In the genomic region with DNA sequence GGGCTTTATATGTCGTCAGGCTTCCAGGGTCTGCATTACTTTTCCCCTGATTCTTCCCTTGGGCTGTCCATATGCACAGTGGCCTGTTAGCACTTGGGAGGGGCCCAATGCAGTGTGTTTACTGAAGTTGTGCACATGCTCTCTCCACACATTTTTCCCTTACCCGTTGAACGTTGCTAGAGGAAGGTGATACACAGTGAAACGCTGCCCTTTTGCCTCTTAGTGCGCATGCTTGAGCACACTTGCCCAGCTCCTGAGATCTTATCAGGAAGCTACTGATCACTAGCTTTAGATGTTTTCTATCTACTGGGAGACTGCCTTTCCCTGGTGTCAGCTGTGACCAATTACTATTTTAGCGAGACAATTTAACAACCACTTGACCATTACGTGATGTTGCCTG, we compare ENCODE assay signal across 2 cellular contexts.
TF ChIP-seq lines count a peak whose summit lies in the region.

No MANE protein-coding gene starts in this region.

TF ChIP-seq in GM23338, 12 proteins besides CTCF, POLR2A, EP300 and RAD21 (continues in another document):
- TF ChIP-seq CREB1 (CRISPR knock-in tag; IDR thresholded peaks at IDR 0.05; ENCODE audit: low read depth) (no peak), JUNB (IDR thresholded peaks at IDR 0.05; ENCODE audit: unreplicated experiment) (no peak), STAT1 (IDR thresholded peaks at IDR 0.05; ENCODE audit: unreplicated experiment) (no peak), EZH2phosphoT487 (IDR thresholded peaks at IDR 0.05; ENCODE audit: unreplicated experiment) (no peak), POLR2AphosphoS5 (IDR thresholded peaks at IDR 0.05; ENCODE audit: low read depth) (no peak), ZNF331 (CRISPR knock-in tag; IDR thresholded peaks at IDR 0.05; ENCODE audit: low read depth) (no peak), ZNF114 (CRISPR knock-in tag; IDR thresholded peaks at IDR 0.05) (no peak), ETS1 (IDR thresholded peaks at IDR 0.05) (no peak)
- TF ChIP-seq, protein P1, sequence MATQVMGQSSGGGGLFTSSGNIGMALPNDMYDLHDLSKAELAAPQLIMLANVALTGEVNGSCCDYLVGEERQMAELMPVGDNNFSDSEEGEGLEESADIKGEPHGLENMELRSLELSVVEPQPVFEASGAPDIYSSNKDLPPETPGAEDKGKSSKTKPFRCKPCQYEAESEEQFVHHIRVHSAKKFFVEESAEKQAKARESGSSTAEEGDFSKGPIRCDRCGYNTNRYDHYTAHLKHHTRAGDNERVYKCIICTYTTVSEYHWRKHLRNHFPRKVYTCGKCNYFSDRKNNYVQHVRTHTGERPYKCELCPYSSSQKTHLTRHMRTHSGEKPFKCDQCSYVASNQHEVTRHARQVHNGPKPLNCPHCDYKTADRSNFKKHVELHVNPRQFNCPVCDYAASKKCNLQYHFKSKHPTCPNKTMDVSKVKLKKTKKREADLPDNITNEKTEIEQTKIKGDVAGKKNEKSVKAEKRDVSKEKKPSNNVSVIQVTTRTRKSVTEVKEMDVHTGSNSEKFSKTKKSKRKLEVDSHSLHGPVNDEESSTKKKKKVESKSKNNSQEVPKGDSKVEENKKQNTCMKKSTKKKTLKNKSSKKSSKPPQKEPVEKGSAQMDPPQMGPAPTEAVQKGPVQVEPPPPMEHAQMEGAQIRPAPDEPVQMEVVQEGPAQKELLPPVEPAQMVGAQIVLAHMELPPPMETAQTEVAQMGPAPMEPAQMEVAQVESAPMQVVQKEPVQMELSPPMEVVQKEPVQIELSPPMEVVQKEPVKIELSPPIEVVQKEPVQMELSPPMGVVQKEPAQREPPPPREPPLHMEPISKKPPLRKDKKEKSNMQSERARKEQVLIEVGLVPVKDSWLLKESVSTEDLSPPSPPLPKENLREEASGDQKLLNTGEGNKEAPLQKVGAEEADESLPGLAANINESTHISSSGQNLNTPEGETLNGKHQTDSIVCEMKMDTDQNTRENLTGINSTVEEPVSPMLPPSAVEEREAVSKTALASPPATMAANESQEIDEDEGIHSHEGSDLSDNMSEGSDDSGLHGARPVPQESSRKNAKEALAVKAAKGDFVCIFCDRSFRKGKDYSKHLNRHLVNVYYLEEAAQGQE (IDR thresholded peaks at IDR 0.05; ENCODE audit: unreplicated experiment), result no peak
- TF ChIP-seq, protein P2, sequence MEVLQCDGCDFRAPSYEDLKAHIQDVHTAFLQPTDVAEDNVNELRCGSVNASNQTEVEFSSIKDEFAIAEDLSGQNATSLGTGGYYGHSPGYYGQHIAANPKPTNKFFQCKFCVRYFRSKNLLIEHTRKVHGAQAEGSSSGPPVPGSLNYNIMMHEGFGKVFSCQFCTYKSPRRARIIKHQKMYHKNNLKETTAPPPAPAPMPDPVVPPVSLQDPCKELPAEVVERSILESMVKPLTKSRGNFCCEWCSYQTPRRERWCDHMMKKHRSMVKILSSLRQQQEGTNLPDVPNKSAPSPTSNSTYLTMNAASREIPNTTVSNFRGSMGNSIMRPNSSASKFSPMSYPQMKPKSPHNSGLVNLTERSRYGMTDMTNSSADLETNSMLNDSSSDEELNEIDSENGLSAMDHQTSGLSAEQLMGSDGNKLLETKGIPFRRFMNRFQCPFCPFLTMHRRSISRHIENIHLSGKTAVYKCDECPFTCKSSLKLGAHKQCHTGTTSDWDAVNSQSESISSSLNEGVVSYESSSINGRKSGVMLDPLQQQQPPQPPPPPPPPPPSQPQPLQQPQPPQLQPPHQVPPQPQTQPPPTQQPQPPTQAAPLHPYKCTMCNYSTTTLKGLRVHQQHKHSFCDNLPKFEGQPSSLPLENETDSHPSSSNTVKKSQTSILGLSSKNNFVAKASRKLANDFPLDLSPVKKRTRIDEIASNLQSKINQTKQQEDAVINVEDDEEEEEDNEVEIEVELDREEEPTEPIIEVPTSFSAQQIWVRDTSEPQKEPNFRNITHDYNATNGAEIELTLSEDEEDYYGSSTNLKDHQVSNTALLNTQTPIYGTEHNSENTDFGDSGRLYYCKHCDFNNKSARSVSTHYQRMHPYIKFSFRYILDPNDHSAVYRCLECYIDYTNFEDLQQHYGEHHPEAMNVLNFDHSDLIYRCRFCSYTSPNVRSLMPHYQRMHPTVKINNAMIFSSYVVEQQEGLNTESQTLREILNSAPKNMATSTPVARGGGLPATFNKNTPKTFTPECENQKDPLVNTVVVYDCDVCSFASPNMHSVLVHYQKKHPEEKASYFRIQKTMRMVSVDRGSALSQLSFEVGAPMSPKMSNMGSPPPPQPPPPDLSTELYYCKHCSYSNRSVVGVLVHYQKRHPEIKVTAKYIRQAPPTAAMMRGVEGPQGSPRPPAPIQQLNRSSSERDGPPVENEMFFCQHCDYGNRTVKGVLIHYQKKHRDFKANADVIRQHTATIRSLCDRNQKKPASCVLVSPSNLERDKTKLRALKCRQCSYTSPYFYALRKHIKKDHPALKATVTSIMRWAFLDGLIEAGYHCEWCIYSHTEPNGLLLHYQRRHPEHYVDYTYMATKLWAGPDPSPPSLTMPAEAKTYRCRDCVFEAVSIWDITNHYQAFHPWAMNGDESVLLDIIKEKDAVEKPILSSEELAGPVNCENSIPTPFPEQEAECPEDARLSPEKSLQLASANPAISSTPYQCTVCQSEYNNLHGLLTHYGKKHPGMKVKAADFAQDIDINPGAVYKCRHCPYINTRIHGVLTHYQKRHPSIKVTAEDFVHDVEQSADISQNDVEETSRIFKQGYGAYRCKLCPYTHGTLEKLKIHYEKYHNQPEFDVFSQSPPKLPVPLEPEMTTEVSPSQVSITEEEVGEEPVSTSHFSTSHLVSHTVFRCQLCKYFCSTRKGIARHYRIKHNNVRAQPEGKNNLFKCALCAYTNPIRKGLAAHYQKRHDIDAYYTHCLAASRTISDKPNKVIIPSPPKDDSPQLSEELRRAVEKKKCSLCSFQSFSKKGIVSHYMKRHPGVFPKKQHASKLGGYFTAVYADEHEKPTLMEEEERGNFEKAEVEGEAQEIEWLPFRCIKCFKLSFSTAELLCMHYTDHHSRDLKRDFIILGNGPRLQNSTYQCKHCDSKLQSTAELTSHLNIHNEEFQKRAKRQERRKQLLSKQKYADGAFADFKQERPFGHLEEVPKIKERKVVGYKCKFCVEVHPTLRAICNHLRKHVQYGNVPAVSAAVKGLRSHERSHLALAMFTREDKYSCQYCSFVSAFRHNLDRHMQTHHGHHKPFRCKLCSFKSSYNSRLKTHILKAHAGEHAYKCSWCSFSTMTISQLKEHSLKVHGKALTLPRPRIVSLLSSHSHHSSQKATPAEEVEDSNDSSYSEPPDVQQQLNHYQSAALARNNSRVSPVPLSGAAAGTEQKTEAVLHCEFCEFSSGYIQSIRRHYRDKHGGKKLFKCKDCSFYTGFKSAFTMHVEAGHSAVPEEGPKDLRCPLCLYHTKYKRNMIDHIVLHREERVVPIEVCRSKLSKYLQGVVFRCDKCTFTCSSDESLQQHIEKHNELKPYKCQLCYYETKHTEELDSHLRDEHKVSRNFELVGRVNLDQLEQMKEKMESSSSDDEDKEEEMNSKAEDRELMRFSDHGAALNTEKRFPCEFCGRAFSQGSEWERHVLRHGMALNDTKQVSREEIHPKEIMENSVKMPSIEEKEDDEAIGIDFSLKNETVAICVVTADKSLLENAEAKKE (CRISPR knock-in tag; IDR thresholded peaks at IDR 0.05), result no peak

TF ChIP-seq in H1, 55 proteins besides CTCF, POLR2A, EP300 and RAD21:
- TF ChIP-seq HDAC6 (IDR thresholded peaks at IDR 0.05; ENCODE audit: low read depth, low read length) (no peak), SIX5 (IDR thresholded peaks at IDR 0.05; ENCODE audit: low read depth, low read length) (no peak), TAF7 (optimal IDR thresholded peaks at IDR 0.05; ENCODE audit: borderline replicate concordance, low read depth, low read length) (no peak), KDM1A (IDR thresholded peaks at IDR 0.05; ENCODE audit: borderline replicate concordance, low read length) (no peak)
TF ChIP-seq in H1: peak in this region for 0.
